Comparison of ENCODE assay signal across 22 cellular contexts in the genomic region with DNA sequence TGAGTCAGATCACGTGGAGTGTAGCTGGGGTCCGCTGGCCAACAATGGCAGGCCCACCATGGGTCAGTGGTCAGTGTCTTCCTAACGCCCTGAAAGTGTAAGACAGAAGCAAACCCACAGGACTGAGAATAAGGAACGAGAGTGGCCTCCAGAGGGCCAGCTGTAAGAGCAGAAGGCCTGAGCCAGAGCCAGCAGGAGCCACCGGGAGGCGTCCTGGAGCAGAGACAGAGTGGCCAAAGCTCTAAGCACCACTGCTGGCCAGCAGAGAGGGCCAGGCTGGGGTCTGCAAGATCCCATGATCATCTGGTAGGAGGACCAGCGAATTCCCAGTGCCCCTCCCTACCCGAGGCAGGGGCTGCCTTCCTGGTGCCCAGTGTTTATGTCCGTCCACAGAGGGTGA. TPM values are rescaled to one million over a fixed set of nuclear protein-coding genes. Genes with fewer than 3 reads are reported as not detected.
DNase-seq lines count a peak whose midpoint lies in the region; ATAC-seq and TF ChIP-seq lines count a peak whose summit lies in the region.
"Had no signal": no experiment of that assay in that cellular context is flagged by ENCODE, and none has a peak within 500 bp of the region (broad histone marks: within the 10 kb centered on the region; RNA-seq: fewer than 3 reads in every experiment).

No MANE protein-coding gene starts in this region.

- no peaks in the 10 kb centered on the region for H3K9me2 ChIP-seq in SK-N-SH

- no peaks in the 10 kb centered on the region for H3K36me3 Mint-ChIP-seq in type B pancreatic cell
- no peaks in the 10 kb centered on the region for H3K36me3 Mint-ChIP-seq in activated T-helper 1 cell treated with anti-CD3 and anti-CD28 coated beads, Interleukin-12 subunit alpha, Interleukin-12 subunit beta, Interleukin-2, Interleukin-4 antibody, amounts not matched to agents 30 ng/mL and 10 ng/mL and 1 ng/mL, durations not matched to agents 14 hours and 24 hours and 36 hours (ENCODE audit: low read depth)
- H3K36me3 Mint-ChIP-seq: mesothelial cell of epicardium had no signal

- in situ Hi-C loops in G401 (cut with HindIII; ENCODE audit: low sequenced_read_pairs), result no loop called here

- intact Hi-C loops in cardiac septum (cut with DNase I), result no loop called here
- intact Hi-C loops in activated T-helper 1 cell treated with anti-CD3 and anti-CD28 coated beads, Interleukin-12 subunit alpha, Interleukin-12 subunit beta, Interleukin-2, Interleukin-4 antibody, amounts not matched to agents 30 ng/mL and 10 ng/mL and 1 ng/mL, durations not matched to agents 14 hours and 24 hours and 36 hours (cut with micrococcal nuclease), result no loop called here

- no peak for ATAC-seq in HG03280 (IDR thresholded peaks at IDR 0.05; ENCODE audit: unreplicated experiment)

- no peak for TF ChIP-seq EP300 in SK-N-SH (IDR thresholded peaks at IDR 0.05; ENCODE audit: borderline replicate concordance in 1 of 2, low read depth in 1 of 2, low read length in 1 of 2)

- TF ChIP-seq RAD21 in SK-N-SH (IDR thresholded peaks at IDR 0.05; ENCODE audit: low read length), result no peak

- no peak for TF ChIP-seq CTCF in right atrium auricular region (IDR thresholded peaks at IDR 0.05)
- peak; percentile 44 for TF ChIP-seq CTCF in SK-N-SH (IDR thresholded peaks at IDR 0.05)
- TF ChIP-seq CTCF in fibroblast of villous mesenchyme (IDR thresholded peaks at IDR 0.05; ENCODE audit: insufficient read depth, low read depth, low read length), result peak; percentile 24
- peak; percentile 36 for TF ChIP-seq CTCF in type B pancreatic cell (conservative IDR thresholded peaks at IDR 0.05)

- no peaks in the 10 kb centered on the region for H4K20me1 ChIP-seq in SK-N-SH (ENCODE audit: insufficient read depth)

- CTCF ChIA-PET in SK-N-SH (lab: Yijun Ruan, JAX), result interaction anchor here (1.2 to 3.2 kb wide), 4 partner anchors 9 to 603 kb away, joined by 3 to 17 read pairs (median 3); partner anchors contain the start of gene CCDC201

- H3F3A ChIP-seq in SK-N-SH (replicated peaks; ENCODE audit: insufficient read depth), result no peaks in the 10 kb centered on the region

- peaks cover 0 to 7% of the 10 kb centered on the region in 2 donors for H3K9me3 ChIP-seq in right atrium auricular region
- no peaks in the 10 kb centered on the region for H3K9me3 ChIP-seq in SK-N-SH

- no peak overlapping the region for H3K4me2 ChIP-seq in SK-N-SH
- H3K4me2 ChIP-seq: KMS-11 had no signal

- no peaks in the 10 kb centered on the region for H3K27me3 ChIP-seq in right atrium auricular region
- H3K27me3 ChIP-seq in SK-N-SH (ENCODE audit: insufficient read depth), result peaks cover 34% of the 10 kb centered on the region

- no peak overlapping the region for H2AFZ ChIP-seq in SK-N-SH (ENCODE audit: low read depth)
- H2AFZ ChIP-seq: parathyroid adenoma had no signal

- DNase-seq in cardiac septum (ENCODE audit: low spot score) (peak; percentile 38), right atrium auricular region (ENCODE audit: low spot score) (no peak), SK-N-SH (no peak), fibroblast of villous mesenchyme (ENCODE audit: low read depth) (no peak), type B pancreatic cell (ENCODE audit: extremely low spot score, unreplicated experiment) (no peak), G401 (ENCODE audit: low spot score) (no peak)
- DNase-seq in activated T-helper 1 cell treated with anti-CD3 and anti-CD28 coated beads, Interleukin-12 subunit alpha, Interleukin-12 subunit beta, Interleukin-2, Interleukin-4 antibody, amounts not matched to agents 30 ng/mL and 10 ng/mL and 1 ng/mL, durations not matched to agents 14 hours and 24 hours and 36 hours (ENCODE audit: low spot score), result no peak
- DNase-seq: activated CD4-positive, alpha-beta T cell treated with anti-CD3 and anti-CD28 coated beads for 4 hours; activated T-cell treated with anti-CD3 and anti-CD28 coated beads for 4 hours; DMS153; foreskin melanocyte; NCI-H1417 treated with DMSO at 0.1 percent for 48 hours; NCI-H446 treated with DMSO at 0.1 percent for 48 hours had no signal

- no peaks in the 10 kb centered on the region for H3K79me2 ChIP-seq in SK-N-SH (ENCODE audit: insufficient read depth)
- H3K79me2 ChIP-seq: parathyroid adenoma had no signal

- POLR2A ChIA-PET in SK-N-SH (lab: Yijun Ruan, JAX), result no interaction called here

- no peak overlapping the region for H3K27ac Mint-ChIP-seq in type B pancreatic cell
- H3K27ac Mint-ChIP-seq in activated T-helper 1 cell treated with anti-CD3 and anti-CD28 coated beads, Interleukin-12 subunit alpha, Interleukin-12 subunit beta, Interleukin-2, Interleukin-4 antibody, amounts not matched to agents 30 ng/mL and 10 ng/mL and 1 ng/mL, durations not matched to agents 14 hours and 24 hours and 36 hours, result no peak overlapping the region
- H3K27ac Mint-ChIP-seq: dendritic cell treated with granulocyte-macrophage colony-stimulating factor and Interleukin-4, amounts not matched to agents 40 ng/mL and 50 ng/mL, for 4 days; mesothelial cell of epicardium; T-helper 1 cell treated with Interleukin-12 subunit alpha and Interleukin-12 subunit beta and Interleukin-4 antibody, amounts not matched to agents 30 μg/mL and 1 μg/mL, for 36 hours had no signal

- 41% methylated on average over 6 of the region's 9 CpGs for WGBS in SK-N-SH (ENCODE audit: low lambda C conversion rate)

- H3K4me1 ChIP-seq in right atrium auricular region (no peaks in the 10 kb centered on the region), SK-N-SH (ENCODE audit: control insufficient read depth in 1 of 2, insufficient read depth in 2 of 2, low read depth in 1 of 2, low read length in 1 of 2) (no peaks in the 10 kb centered on the region; a peak in 1 of 4 replicates)
- H3K4me1 ChIP-seq: parathyroid adenoma had no signal

- H3K9ac ChIP-seq in SK-N-SH, result no peak overlapping the region
- H3K9ac ChIP-seq: KMS-11, parathyroid adenoma had no signal

- H3K9me3 Mint-ChIP-seq in type B pancreatic cell, result peaks cover 5% of the 10 kb centered on the region
- no peaks in the 10 kb centered on the region for H3K9me3 Mint-ChIP-seq in activated T-helper 1 cell treated with anti-CD3 and anti-CD28 coated beads, Interleukin-12 subunit alpha, Interleukin-12 subunit beta, Interleukin-2, Interleukin-4 antibody, amounts not matched to agents 30 ng/mL and 10 ng/mL and 1 ng/mL, durations not matched to agents 14 hours and 24 hours and 36 hours
- H3K9me3 Mint-ChIP-seq: dendritic cell treated with granulocyte-macrophage colony-stimulating factor and Interleukin-4, amounts not matched to agents 40 ng/mL and 50 ng/mL, for 4 days; T-helper 1 cell treated with Interleukin-12 subunit alpha and Interleukin-12 subunit beta and Interleukin-4 antibody, amounts not matched to agents 30 μg/mL and 1 μg/mL, for 36 hours had no signal

- H3K4me1 Mint-ChIP-seq in type B pancreatic cell (ENCODE audit: unreplicated experiment), result no peaks in the 10 kb centered on the region
- H3K4me1 Mint-ChIP-seq in activated T-helper 1 cell treated with anti-CD3 and anti-CD28 coated beads, Interleukin-12 subunit alpha, Interleukin-12 subunit beta, Interleukin-2, Interleukin-4 antibody, amounts not matched to agents 30 ng/mL and 10 ng/mL and 1 ng/mL, durations not matched to agents 14 hours and 24 hours and 36 hours (ENCODE audit: low read depth), result no peaks in the 10 kb centered on the region

- H3K4me3 Mint-ChIP-seq in type B pancreatic cell, result no peak overlapping the region
- H3K4me3 Mint-ChIP-seq in activated T-helper 1 cell treated with anti-CD3 and anti-CD28 coated beads, Interleukin-12 subunit alpha, Interleukin-12 subunit beta, Interleukin-2, Interleukin-4 antibody, amounts not matched to agents 30 ng/mL and 10 ng/mL and 1 ng/mL, durations not matched to agents 14 hours and 24 hours and 36 hours, result no peak overlapping the region
- H3K4me3 Mint-ChIP-seq: dendritic cell treated with granulocyte-macrophage colony-stimulating factor and Interleukin-4, amounts not matched to agents 40 ng/mL and 50 ng/mL, for 4 days; mesothelial cell of epicardium; T-helper 1 cell treated with Interleukin-12 subunit alpha and Interleukin-12 subunit beta and Interleukin-4 antibody, amounts not matched to agents 30 μg/mL and 1 μg/mL, for 36 hours had no signal

- no peak overlapping the region for H3K27ac ChIP-seq in right atrium auricular region
- H3K27ac ChIP-seq in SK-N-SH (ENCODE audit: low read depth in 2 of 2, low read length in 1 of 2), result no peak overlapping the region
- H3K27ac ChIP-seq: KMS-11, parathyroid adenoma had no signal

- H3K36me3 ChIP-seq in right atrium auricular region (no peaks in the 10 kb centered on the region), SK-N-SH (replicated peaks in 1 of 2; ENCODE audit: control insufficient read depth in 1 of 2, insufficient read depth in 2 of 2, low read length in 1 of 2) (no peaks in the 10 kb centered on the region)

- H3K27me3 Mint-ChIP-seq in type B pancreatic cell, result no peaks in the 10 kb centered on the region
- H3K27me3 Mint-ChIP-seq in activated T-helper 1 cell treated with anti-CD3 and anti-CD28 coated beads, Interleukin-12 subunit alpha, Interleukin-12 subunit beta, Interleukin-2, Interleukin-4 antibody, amounts not matched to agents 30 ng/mL and 10 ng/mL and 1 ng/mL, durations not matched to agents 14 hours and 24 hours and 36 hours (ENCODE audit: insufficient read depth), result no peaks in the 10 kb centered on the region
- H3K27me3 Mint-ChIP-seq: dendritic cell treated with granulocyte-macrophage colony-stimulating factor and Interleukin-4, amounts not matched to agents 40 ng/mL and 50 ng/mL, for 4 days had no signal

- no peak overlapping the region for H3K4me3 ChIP-seq in right atrium auricular region
- H3K4me3 ChIP-seq in SK-N-SH (ENCODE audit: low read depth in 2 of 2, low read length in 1 of 2), result no peak overlapping the region
- no peak overlapping the region for H3K4me3 ChIP-seq in fibroblast of villous mesenchyme (ENCODE audit: low read depth, low read length)

RNA-seq across cellular contexts. Expression of gene CCDC201, which starts 9.2 kb away (rescaled TPM):
- not detected for total RNA-seq in cardiac septum
- total RNA-seq in right atrium auricular region, result not detected
- not detected in 2 replicates for polyA plus RNA-seq in SK-N-SH (2012; rRNA removed)
- not detected in 2 replicates for polyA plus RNA-seq in SK-N-SH (2012; cell fraction: cytosol; rRNA removed)
- not detected in 2 replicates for polyA plus RNA-seq in SK-N-SH (2012; cell fraction: nucleus; rRNA removed)
- not detected in 2 replicates for total RNA-seq in fibroblast of villous mesenchyme
- total RNA-seq in type B pancreatic cell (ENCODE audit: low replicate concordance), result not detected in 2 replicates
- not detected in 2 replicates for total RNA-seq in G401 (2014; rRNA removed; shearing (Covaris generic))
- total RNA-seq in activated T-helper 1 cell treated with anti-CD3 and anti-CD28 coated beads, Interleukin-12 subunit alpha, Interleukin-12 subunit beta, Interleukin-2, Interleukin-4 antibody, amounts not matched to agents 30 ng/mL and 10 ng/mL and 1 ng/mL, durations not matched to agents 14 hours and 24 hours and 36 hours, result not detected in 2 replicates
- total RNA-seq: A673, mesothelial cell of epicardium, RPMI7951 had no signal
- polyA plus RNA-seq: adipose tissue had no signal

RNA-seq across cellular contexts. Expression of gene IGFBP1, which starts 24.6 kb away (rescaled TPM):
- total RNA-seq in cardiac septum (not detected), right atrium auricular region (1 to 10 TPM in 1 of 2 donors, not detected in 1; 1.6 TPM), fibroblast of villous mesenchyme (under 0.01 TPM in 1 of 2 replicates, not detected in the other), type B pancreatic cell (ENCODE audit: low replicate concordance) (0.75 and 3.1 TPM in 2 replicates)
- not detected in 2 replicates for polyA plus RNA-seq in SK-N-SH (2012; rRNA removed)
- polyA plus RNA-seq in SK-N-SH (2012; cell fraction: cytosol; rRNA removed), result not detected in 2 replicates
- not detected in 2 replicates for polyA plus RNA-seq in SK-N-SH (2012; cell fraction: nucleus; rRNA removed)
- total RNA-seq in G401 (2014; rRNA removed; shearing (Covaris generic)), result not detected in 2 replicates
- total RNA-seq in activated T-helper 1 cell treated with anti-CD3 and anti-CD28 coated beads, Interleukin-12 subunit alpha, Interleukin-12 subunit beta, Interleukin-2, Interleukin-4 antibody, amounts not matched to agents 30 ng/mL and 10 ng/mL and 1 ng/mL, durations not matched to agents 14 hours and 24 hours and 36 hours, result not detected in 2 replicates
- total RNA-seq: A673, mesothelial cell of epicardium, RPMI7951 had no signal

RNA-seq across cellular contexts. Expression of gene IGFBP3, which starts 57.4 kb away (rescaled TPM):
- total RNA-seq in cardiac septum (98.7 TPM), right atrium auricular region (100 to 1,000 TPM; 122 to 251 TPM), fibroblast of villous mesenchyme (88.5 and 175 TPM in 2 replicates), type B pancreatic cell (ENCODE audit: low replicate concordance) (336 and 1,244 TPM in 2 replicates)
- 51.2 and 80.3 TPM in 2 replicates for polyA plus RNA-seq in SK-N-SH (2012; rRNA removed)
- 58.5 and 59.1 TPM in 2 replicates for polyA plus RNA-seq in SK-N-SH (2012; cell fraction: cytosol; rRNA removed)
- polyA plus RNA-seq in SK-N-SH (2012; cell fraction: nucleus; rRNA removed), result 80.5 and 102 TPM in 2 replicates
- 17.4 and 21.6 TPM in 2 replicates for total RNA-seq in G401 (2014; rRNA removed; shearing (Covaris generic))
- 1.2 and 1.3 TPM in 2 replicates for total RNA-seq in activated T-helper 1 cell treated with anti-CD3 and anti-CD28 coated beads, Interleukin-12 subunit alpha, Interleukin-12 subunit beta, Interleukin-2, Interleukin-4 antibody, amounts not matched to agents 30 ng/mL and 10 ng/mL and 1 ng/mL, durations not matched to agents 14 hours and 24 hours and 36 hours

Comparison
In these comparisons a context has a peak if more than half of its experiments do, and no peak if none do; other contexts are left out.
1. CTCF ChIP-seq: peak in SK-N-SH (single experiment), fibroblast of villous mesenchyme (single experiment) and type B pancreatic cell (single experiment); none in right atrium auricular region (0 of 2).